In the genomic region with DNA sequence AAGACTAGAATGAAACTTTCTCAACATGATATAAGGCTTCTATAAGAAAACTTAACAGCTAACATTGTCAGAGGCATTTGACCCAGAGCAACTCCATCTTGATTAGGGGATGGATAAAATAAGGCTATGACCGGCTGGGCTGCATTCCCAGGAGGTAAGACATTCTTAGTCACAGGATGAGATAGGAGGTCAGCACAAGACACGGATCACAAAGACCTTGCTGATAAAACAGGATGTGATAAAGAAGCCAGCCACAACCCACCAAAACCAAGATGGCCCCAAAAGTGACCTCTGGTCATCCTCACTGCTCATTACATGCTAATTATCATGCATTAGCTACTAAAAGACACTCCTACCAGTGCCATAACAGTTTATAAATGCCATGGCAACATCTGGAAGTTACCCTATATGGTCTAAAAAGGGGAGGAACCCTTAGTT, we compare ENCODE assay signal across 24 cellular contexts.
DNase-seq lines count a peak whose midpoint lies in the region; ATAC-seq and TF ChIP-seq lines count a peak whose summit lies in the region.
"Had no signal": no experiment of that assay in that cellular context is flagged by ENCODE, and none has a peak within 500 bp of the region (broad histone marks: within the 10 kb centered on the region; RNA-seq: fewer than 3 reads in every experiment).

No MANE protein-coding gene starts in this region.

- no peak overlapping the region for H2AFZ ChIP-seq in PC-9

- H3K4me1 Mint-ChIP-seq in CD14-positive monocyte (no peaks in the 10 kb centered on the region), progenitor cell of endocrine pancreas (ENCODE audit: low read depth) (no peaks in the 10 kb centered on the region)
- H3K4me1 Mint-ChIP-seq: activated CD4-positive, alpha-beta T cell treated with anti-CD3 and anti-CD28 coated beads for 36 hours; IgD-negative memory B cell; naive thymus-derived CD8-positive, alpha-beta T cell had no signal

- no peak for ATAC-seq in stimulated activated naive CD8-positive, alpha-beta T cell treated with anti-CD3 and anti-CD28 coated beads, Interleukin-15, Interleukin-2, amounts not matched to agents 100 U/mL and 50 U/mL, for 24 hours
- ATAC-seq in HG03571 (IDR thresholded peaks at IDR 0.05; ENCODE audit: unreplicated experiment): no peak
- ATAC-seq: activated CD4-positive, alpha-beta T cell treated with anti-CD3 and anti-CD28 coated beads for 36 hours; naive thymus-derived CD8-positive, alpha-beta T cell had no signal

- H3K4me3 ChIP-seq in PC-9: no peak overlapping the region
- H3K4me3 ChIP-seq: cardiac muscle cell, HAP-1 had no signal

- peaks cover 21% of the 10 kb centered on the region for H3K4me1 ChIP-seq in PC-9 (replicated peaks; ENCODE audit: insufficient read depth)
- H3K4me1 ChIP-seq: BE2C had no signal

- 0 out of 2 replicates have a peak, but pooled peaks cover 5% of the 10 kb centered on the region for H3K9me3 ChIP-seq in PC-9 (ENCODE audit: insufficient read depth, low read depth)
- H3K9me3 ChIP-seq: BE2C, HAP-1 had no signal

- H3K27me3 Mint-ChIP-seq in CD14-positive monocyte (ENCODE audit: low read depth in 3 of 3): no peaks in the 10 kb centered on the region
- H3K27me3 Mint-ChIP-seq in progenitor cell of endocrine pancreas: no peaks in the 10 kb centered on the region
- H3K27me3 Mint-ChIP-seq: IgD-negative memory B cell, type B pancreatic cell had no signal

- no peaks in the 10 kb centered on the region for H3K36me3 ChIP-seq in PC-9 (ENCODE audit: low read depth)
- H3K36me3 ChIP-seq: BE2C, cardiac muscle cell, HAP-1 had no signal

- intact Hi-C loops in PC-9 (cut with micrococcal nuclease; ENCODE audit: unreplicated experiment): loop anchor here (1.0 kb wide), 1 partner anchor 16 kb away; no protein-coding TSS in a partner anchor
- intact Hi-C loops in CD14-positive monocyte (cut with micrococcal nuclease): no loop called here

- H3K9me2 ChIP-seq in PC-9 (ENCODE audit: insufficient read depth): no peaks in the 10 kb centered on the region; the same call in 1 of the 2 replicates

- H3K9me3 Mint-ChIP-seq in CD14-positive monocyte: peaks cover 0 to 13% (median 6%) of the 10 kb centered on the region in 7 donors
- peaks cover 11% of the 10 kb centered on the region for H3K9me3 Mint-ChIP-seq in progenitor cell of endocrine pancreas (ENCODE audit: low read depth)

- H3F3A ChIP-seq in PC-9 (ENCODE audit: insufficient read depth, low read depth): peaks cover 5% of the 10 kb centered on the region; the same call in 1 of the 2 replicates

- H3K27ac Mint-ChIP-seq in CD14-positive monocyte (no peak overlapping the region), progenitor cell of endocrine pancreas (no peak overlapping the region)
- H3K27ac Mint-ChIP-seq: activated CD4-positive, alpha-beta T cell treated with anti-CD3 and anti-CD28 coated beads for 36 hours; activated T-cell treated with anti-CD3 and anti-CD28 coated beads, Interleukin-2, amount 50 U/mL, for 24 hours; IgD-negative memory B cell; naive thymus-derived CD8-positive, alpha-beta T cell; type B pancreatic cell had no signal

- H3K27me3 ChIP-seq in PC-9 (ENCODE audit: insufficient read depth, low read depth): no peaks in the 10 kb centered on the region
- H3K27me3 ChIP-seq: BE2C, cardiac muscle cell had no signal

- H3K79me2 ChIP-seq in PC-9 (ENCODE audit: low read depth): no peaks in the 10 kb centered on the region

- H3K36me3 Mint-ChIP-seq in CD14-positive monocyte (no peaks in the 10 kb centered on the region), progenitor cell of endocrine pancreas (ENCODE audit: insufficient read depth) (peaks cover 6% of the 10 kb centered on the region)
- H3K36me3 Mint-ChIP-seq: type B pancreatic cell had no signal

- no peak overlapping the region for H3K4me3 Mint-ChIP-seq in CD14-positive monocyte
- H3K4me3 Mint-ChIP-seq in progenitor cell of endocrine pancreas (ENCODE audit: low read depth): no peak overlapping the region
- H3K4me3 Mint-ChIP-seq: activated CD4-positive, alpha-beta T cell treated with anti-CD3 and anti-CD28 coated beads for 36 hours; activated T-cell treated with anti-CD3 and anti-CD28 coated beads, Interleukin-2, amount 50 U/mL, for 24 hours; IgD-negative memory B cell; naive thymus-derived CD8-positive, alpha-beta T cell; type B pancreatic cell had no signal

- TF ChIP-seq CTCF in PC-9 (conservative IDR thresholded peaks at IDR 0.05) (no peak), CD14-positive monocyte (IDR thresholded peaks at IDR 0.05) (no peak), progenitor cell of endocrine pancreas (IDR thresholded peaks at IDR 0.05; ENCODE audit: unreplicated experiment) (no peak)

- CTCF ChIA-PET in PC-9 (lab: Charles Lee): no interaction called here

- H4K20me1 ChIP-seq in PC-9 (ENCODE audit: insufficient read depth): no peaks in the 10 kb centered on the region

- POLR2A ChIA-PET in PC-9 (lab: Charles Lee; ENCODE audit: unreplicated experiment): no interaction called here

- peak overlapping the region; percentile 43 for H3K4me2 ChIP-seq in PC-9

- no TSS peak for BruUV-seq in PC-9 (replicated peaks; lab: Mats Ljungman, UMichigan)

- no peak overlapping the region for H3K27ac ChIP-seq in PC-9
- H3K27ac ChIP-seq: cardiac muscle cell had no signal

- DNase-seq in Daoy (ENCODE audit: low read depth) (peak; percentile 18), PC-9 (peak; percentile 30 to 66), amniotic epithelial cell (ENCODE audit: low read depth) (peak; percentile 55), kidney tubule cell (ENCODE audit: low spot score) (peak; percentile 27), CD14-positive monocyte (ENCODE audit: low spot score) (no peak), progenitor cell of endocrine pancreas (ENCODE audit: low spot score, unreplicated experiment) (no peak)
- no peak for DNase-seq in stimulated activated naive CD8-positive, alpha-beta T cell treated with anti-CD3 and anti-CD28 coated beads, Interleukin-15, Interleukin-2, amounts not matched to agents 100 U/mL and 50 U/mL, for 24 hours
- DNase-seq: activated CD4-positive, alpha-beta T cell treated with anti-CD3 and anti-CD28 coated beads for 36 hours; activated naive CD4-positive, alpha-beta T cell; activated T-cell treated with anti-CD3 and anti-CD28 coated beads, Interleukin-2, amount 50 U/mL, for 24 hours; amniotic stem cell; BE2C; DMS79 treated with DMSO at 0.1 percent for 48 hours; naive thymus-derived CD8-positive, alpha-beta T cell; NCI-H1417; NCI-H2081 treated with DMSO at 0.1 percent for 48 hours; NCI-H446 treated with DMSO at 0.1 percent for 48 hours; occipital lobe; SHP77 had no signal

Comparison
In these comparisons a context has a peak if more than half of its experiments do, and no peak if none do; other contexts are left out.
1. DNase-seq: peak in Daoy (single experiment), PC-9 (2 of 2), amniotic epithelial cell (single experiment) and kidney tubule cell (single experiment); none in CD14-positive monocyte (single experiment), stimulated activated naive CD8-positive, alpha-beta T cell treated with anti-CD3 and anti-CD28 coated beads, Interleukin-15, Interleukin-2, amounts not matched to agents 100 U/mL and 50 U/mL, for 24 hours (single experiment) and progenitor cell of endocrine pancreas (single experiment).